21 cellular contexts compared by ENCODE assay signal in the genomic region with DNA sequence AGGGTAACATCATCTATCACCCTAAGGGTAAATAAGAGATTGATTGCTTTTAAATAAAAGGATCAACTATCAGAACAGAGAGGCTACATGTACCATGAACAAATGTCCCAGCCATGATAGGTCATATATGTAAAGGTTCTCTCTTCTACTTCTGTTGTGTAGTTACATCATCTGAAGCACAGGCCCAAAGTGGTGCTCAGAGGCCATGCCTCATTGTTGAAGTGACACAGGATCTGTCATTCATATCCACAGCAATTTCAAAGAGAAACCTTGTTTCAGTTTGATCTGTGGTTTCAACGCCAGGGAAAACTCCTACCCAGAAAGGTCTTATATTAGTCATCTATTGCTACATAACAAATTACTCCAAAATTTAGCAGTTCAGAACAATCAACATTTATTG.
A peak's percentile ranks its signal among the peaks of the same experiment; 100 is the strongest.
DNase-seq lines count a peak whose midpoint lies in the region; ATAC-seq and TF ChIP-seq lines count a peak whose summit lies in the region.
"Had no signal": no experiment of that assay in that cellular context is flagged by ENCODE, and none has a peak within 500 bp of the region (broad histone marks: within the 10 kb centered on the region; RNA-seq: fewer than 3 reads in every experiment).

No MANE protein-coding gene starts in this region.

- ATAC-seq in HG02840 (IDR thresholded peaks at IDR 0.05; ENCODE audit: low FRiP score, unreplicated experiment): no peak
- ATAC-seq: GM23338, Panc1 had no signal

- no peaks in the 10 kb centered on the region for H3K36me3 ChIP-seq in testis (ENCODE audit: low read depth, missing control alignments)
- H3K36me3 ChIP-seq: MG63 had no signal

- H3K27ac ChIP-seq in testis: no peak overlapping the region
- H3K27ac ChIP-seq: RWPE1 had no signal

- H3K9me3 ChIP-seq in testis: no peaks in the 10 kb centered on the region
- H3K9me3 ChIP-seq: MG63 had no signal

- H3K4me3 ChIP-seq in epithelial cell of esophagus (ENCODE audit: low read length): no peak overlapping the region
- H3K4me3 ChIP-seq in testis: no peak overlapping the region
- H3K4me3 ChIP-seq: GM23338, MG63 had no signal

- peak; percentile 5 for DNase-seq in activated CD4-positive, alpha-beta T cell treated with anti-CD3 and anti-CD28 coated beads for 48 hours
- DNase-seq in activated CD4-positive, alpha-beta T cell treated with anti-CD3 and anti-CD28 coated beads, Interleukin-2, amount 50 U/mL, for 1 hour: no peak
- DNase-seq in stimulated activated CD4-positive, alpha-beta T cell treated with anti-CD3 and anti-CD28 coated beads, Interleukin-1b, Interleukin-23, amount 100 ng/mL, for 48 hours: peak; percentile 3
- DNase-seq in stimulated activated CD4-positive, alpha-beta T cell treated with anti-CD3 and anti-CD28 coated beads, Interleukin-2, amount 100 ng/mL, for 48 hours: no peak
- DNase-seq in epithelial cell of esophagus (ENCODE audit: low read depth) (peak; percentile 0), testis (peak; percentile 14), NCI-H1092 (lab: John Stamatoyannopoulos, UW) (no peak)
- DNase-seq: H9, KBM-7, MG63, NCI-H1417, NCI-H1694, NCI-H2029 treated with DMSO at 0.1 percent for 48 hours, NCI-H446 treated with DMSO at 0.1 percent for 48 hours, NCI-H526, NCI-H82, SHP77 had no signal

- TF ChIP-seq CTCF in epithelial cell of esophagus (IDR thresholded peaks at IDR 0.05; ENCODE audit: insufficient read depth, low read depth, low read length, missing control alignments) (no peak), testis (IDR thresholded peaks at IDR 0.05) (no peak)

- intact Hi-C loops in testis (cut with DNase I; ENCODE audit: low total_unique reads): no loop called here

- 50% methylated on average over 1 of the region's 1 CpG; no CpG with 5 or more reads in 1 of the 2 donors for WGBS in testis, 2 donors

- no peaks in the 10 kb centered on the region for H3K27me3 ChIP-seq in testis
- H3K27me3 ChIP-seq: MG63 had no signal

- H3K4me1 ChIP-seq in testis: no peaks in the 10 kb centered on the region

- TF ChIP-seq POLR2A in testis (IDR thresholded peaks at IDR 0.05): no peak

Comparison
In these comparisons a context has a peak if more than half of its experiments do, and no peak if none do; other contexts are left out.
1. DNase-seq: peak in activated CD4-positive, alpha-beta T cell treated with anti-CD3 and anti-CD28 coated beads for 48 hours (single experiment), stimulated activated CD4-positive, alpha-beta T cell treated with anti-CD3 and anti-CD28 coated beads, Interleukin-1b, Interleukin-23, amount 100 ng/mL, for 48 hours (single experiment), epithelial cell of esophagus (single experiment) and testis (single experiment); none in activated CD4-positive, alpha-beta T cell treated with anti-CD3 and anti-CD28 coated beads, Interleukin-2, amount 50 U/mL, for 1 hour (single experiment), stimulated activated CD4-positive, alpha-beta T cell treated with anti-CD3 and anti-CD28 coated beads, Interleukin-2, amount 100 ng/mL, for 48 hours (0 of 2) and NCI-H1092 (single experiment).